Comparison of ENCODE assay signal across 1 cellular context in genomic region chr5:172833691-172834569, GRCh38.
TF ChIP-seq lines count a peak whose summit lies in the region.

ERGIC1 (plus strand) TSS chr5:172834251; CDS start chr5:172834414, 163 bp downstream.

TF ChIP-seq in HepG2, 621 proteins besides CTCF, POLR2A, EP300 and RAD21 (continued from another document and continues in another):
- peak; percentile 62 for TF ChIP-seq PHF21A (CRISPR knock-in tag; IDR thresholded peaks at IDR 0.05)
- 0 out of 2 replicates have a peak, but pooled peaks have one; percentile 11 for TF ChIP-seq MAZ (IDR thresholded peaks at IDR 0.05; ENCODE audit: borderline replicate concordance, low read depth, low read length)
- TF ChIP-seq MAZ (CRISPR knock-in tag; IDR thresholded peaks at IDR 0.05; ENCODE audit: low read depth), result peak; percentile 66; the same call in 1 of the 2 replicates
- TF ChIP-seq MTA1 (CRISPR knock-in tag; IDR thresholded peaks at IDR 0.05; ENCODE audit: borderline replicate concordance), result peak; percentile 34; the same call in 1 of the 2 replicates
- peak; percentile 91 for TF ChIP-seq ZNF281 (CRISPR knock-in tag; IDR thresholded peaks at IDR 0.05; ENCODE audit: borderline replicate concordance)
- no peak for TF ChIP-seq MTF1 (CRISPR knock-in tag; IDR thresholded peaks at IDR 0.05)
- peak; percentile 66; the same call in 1 of the 2 replicates for TF ChIP-seq ZHX2 (IDR thresholded peaks at IDR 0.05; ENCODE audit: low read depth)
- TF ChIP-seq ZHX2 (CRISPR knock-in tag; IDR thresholded peaks at IDR 0.05; ENCODE audit: borderline replicate concordance), result 0 out of 2 replicates have a peak, but pooled peaks have one; percentile 58
- 0 out of 2 replicates have a peak, but pooled peaks have one; percentile 79 for TF ChIP-seq ZNF138 (CRISPR knock-in tag; IDR thresholded peaks at IDR 0.05; ENCODE audit: low read depth)
- peak; percentile 39; the same call in 1 of the 2 replicates for TF ChIP-seq PITX1 (CRISPR knock-in tag; IDR thresholded peaks at IDR 0.05)
- TF ChIP-seq PAX8 (CRISPR knock-in tag; IDR thresholded peaks at IDR 0.05; ENCODE audit: borderline replicate concordance), result 0 out of 2 replicates have a peak, but pooled peaks have one; percentile 28
- TF ChIP-seq CENPT (CRISPR knock-in tag; IDR thresholded peaks at IDR 0.05; ENCODE audit: low read depth), result no peak
- TF ChIP-seq TGIF2 (CRISPR knock-in tag; IDR thresholded peaks at IDR 0.05), result peak; percentile 72; the same call in 1 of the 2 replicates
- TF ChIP-seq ELF3 (CRISPR knock-in tag; IDR thresholded peaks at IDR 0.05), result peak; percentile 29
- TF ChIP-seq ZIK1 (CRISPR knock-in tag; IDR thresholded peaks at IDR 0.05; ENCODE audit: borderline replicate concordance, low read depth), result no peak
- TF ChIP-seq MAF1 (CRISPR knock-in tag; IDR thresholded peaks at IDR 0.05; ENCODE audit: borderline replicate concordance), result no peak
- TF ChIP-seq FOXC1 (CRISPR knock-in tag; IDR thresholded peaks at IDR 0.05; ENCODE audit: borderline replicate concordance), result no peak
- TF ChIP-seq GFI1 (CRISPR knock-in tag; IDR thresholded peaks at IDR 0.05; ENCODE audit: borderline replicate concordance), result peak; percentile 82; the same call in 1 of the 2 replicates
- TF ChIP-seq ARID4A (CRISPR knock-in tag; IDR thresholded peaks at IDR 0.05; ENCODE audit: borderline replicate concordance), result peak; percentile 65
- TF ChIP-seq GLI4 (CRISPR knock-in tag; IDR thresholded peaks at IDR 0.05; ENCODE audit: borderline replicate concordance), result no peak
- peak; percentile 58 for TF ChIP-seq NR2F6 (IDR thresholded peaks at IDR 0.05)
- no peak; the same call in 1 of the 2 replicates for TF ChIP-seq NR2F6 (CRISPR knock-in tag; IDR thresholded peaks at IDR 0.05)
- TF ChIP-seq TAF1 (CRISPR knock-in tag; IDR thresholded peaks at IDR 0.05), result 0 out of 2 replicates have a peak, but pooled peaks have one; percentile 22
- peak; percentile 39; the same call in 1 of the 2 replicates for TF ChIP-seq ATF1 (CRISPR knock-in tag; IDR thresholded peaks at IDR 0.05)
- TF ChIP-seq ISL2 (CRISPR knock-in tag; IDR thresholded peaks at IDR 0.05), result 0 out of 2 replicates have a peak, but pooled peaks have one; percentile 35
- 0 out of 2 replicates have a peak, but pooled peaks have one; percentile 33 for TF ChIP-seq SIN3B (IDR thresholded peaks at IDR 0.05; ENCODE audit: low read length)
- no peak for TF ChIP-seq RFXAP (CRISPR knock-in tag; IDR thresholded peaks at IDR 0.05; ENCODE audit: borderline replicate concordance)
- no peak for TF ChIP-seq JARID2 (CRISPR knock-in tag; IDR thresholded peaks at IDR 0.05; ENCODE audit: insufficient replicate concordance)
- peak; percentile 55; the same call in 1 of the 2 replicates for TF ChIP-seq ZFP36L1 (CRISPR knock-in tag; IDR thresholded peaks at IDR 0.05)
- no peak for TF ChIP-seq KDM5A (IDR thresholded peaks at IDR 0.05; ENCODE audit: borderline replicate concordance, low read length)
- peak; percentile 30; the same call in 1 of the 2 replicates for TF ChIP-seq GATAD1 (CRISPR knock-in tag; IDR thresholded peaks at IDR 0.05)
- TF ChIP-seq ZBTB46 (CRISPR knock-in tag; IDR thresholded peaks at IDR 0.05; ENCODE audit: borderline replicate concordance), result 0 out of 2 replicates have a peak, but pooled peaks have one; percentile 26
- TF ChIP-seq ZMAT3 (CRISPR knock-in tag; conservative IDR thresholded peaks at IDR 0.05), result no peak; the same call in 1 of the 2 replicates
- TF ChIP-seq NR2F2 (IDR thresholded peaks at IDR 0.05; ENCODE audit: borderline replicate concordance, low read depth), result peak; percentile 22; the same call in 1 of the 2 replicates
- TF ChIP-seq ZMAT5 (CRISPR knock-in tag; IDR thresholded peaks at IDR 0.05; ENCODE audit: borderline replicate concordance, low read depth), result no peak
- TF ChIP-seq RBM22 (optimal IDR thresholded peaks at IDR 0.05; ENCODE audit: low read length), result no peak
- 0 out of 2 replicates have a peak, but pooled peaks have one; percentile 5 for TF ChIP-seq MIXL1 (CRISPR knock-in tag; IDR thresholded peaks at IDR 0.05)
- TF ChIP-seq RARA (CRISPR knock-in tag; IDR thresholded peaks at IDR 0.05), result peak; percentile 30; the same call in 1 of the 2 replicates
- TF ChIP-seq CHCHD3 (CRISPR knock-in tag; IDR thresholded peaks at IDR 0.05), result 0 out of 2 replicates have a peak, but pooled peaks have one; percentile 56
- TF ChIP-seq HOXA5 (CRISPR knock-in tag; IDR thresholded peaks at IDR 0.05), result no peak
- TF ChIP-seq KDM3A (CRISPR knock-in tag; IDR thresholded peaks at IDR 0.05; ENCODE audit: low read depth), result peak; percentile 15; the same call in 1 of the 2 replicates
- TF ChIP-seq ADNP (CRISPR knock-in tag; IDR thresholded peaks at IDR 0.05), result no peak
- no peak for TF ChIP-seq ZNF570 (CRISPR knock-in tag; IDR thresholded peaks at IDR 0.05; ENCODE audit: borderline replicate concordance)
- peak; percentile 46; the same call in 1 of the 2 replicates for TF ChIP-seq TBX2 (CRISPR knock-in tag; IDR thresholded peaks at IDR 0.05; ENCODE audit: borderline replicate concordance)
- peak; percentile 51; the same call in 1 of the 2 replicates for TF ChIP-seq ZFY (CRISPR knock-in tag; IDR thresholded peaks at IDR 0.05)
- TF ChIP-seq RBFOX2 (IDR thresholded peaks at IDR 0.05; ENCODE audit: low read depth, low read length), result peak; percentile 80
- peak; percentile 60; the same call in 1 of the 2 replicates for TF ChIP-seq ZNF777 (CRISPR knock-in tag; IDR thresholded peaks at IDR 0.05)
- 0 out of 2 replicates have a peak, but pooled peaks have one; percentile 47 for TF ChIP-seq DR1 (CRISPR knock-in tag; IDR thresholded peaks at IDR 0.05)
- peak; percentile 74 for TF ChIP-seq NFYC (CRISPR knock-in tag; IDR thresholded peaks at IDR 0.05)
- no peak; the same call in 1 of the 2 replicates for TF ChIP-seq ZFP82 (CRISPR knock-in tag; IDR thresholded peaks at IDR 0.05; ENCODE audit: borderline replicate concordance)
- peak; percentile 75; the same call in 1 of the 2 replicates for TF ChIP-seq SIN3A (IDR thresholded peaks at IDR 0.05; ENCODE audit: borderline replicate concordance, low read depth, low read length)
- TF ChIP-seq ZSCAN20 (CRISPR knock-in tag; IDR thresholded peaks at IDR 0.05; ENCODE audit: borderline replicate concordance), result 0 out of 2 replicates have a peak, but pooled peaks have one; percentile 35
- no peak for TF ChIP-seq DBP (CRISPR knock-in tag; IDR thresholded peaks at IDR 0.05; ENCODE audit: not compliant biosample characterization)
- no peak for TF ChIP-seq TCF7L2 (IDR thresholded peaks at IDR 0.05; ENCODE audit: low read depth, low read length)
- TF ChIP-seq ZNF224 (CRISPR knock-in tag; IDR thresholded peaks at IDR 0.05), result no peak
- TF ChIP-seq ZNF709 (CRISPR knock-in tag; IDR thresholded peaks at IDR 0.05), result 0 out of 2 replicates have a peak, but pooled peaks have one; percentile 45
